Comparison of ENCODE assay signal across 26 cellular contexts in the genomic region with DNA sequence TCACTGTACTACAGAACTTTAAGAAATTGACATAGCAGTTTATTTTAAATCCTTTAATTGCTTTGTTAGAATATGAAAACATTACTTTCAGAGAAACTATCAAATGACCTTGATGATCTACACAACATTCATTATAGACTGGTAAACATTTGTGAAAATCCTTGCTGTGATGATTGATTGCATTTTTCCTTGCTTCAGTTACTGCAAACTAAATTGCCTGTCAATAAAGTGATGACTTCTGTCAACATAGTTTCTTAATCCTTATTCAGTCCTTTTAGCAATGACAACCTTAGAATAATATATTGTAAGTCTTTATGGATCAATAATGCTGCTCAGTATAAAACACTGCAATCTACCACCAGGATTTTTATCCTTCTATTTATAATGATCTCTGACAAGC.
DNase-seq lines count a peak whose midpoint lies in the region; FAIRE-seq and TF ChIP-seq lines count a peak whose summit lies in the region.
"Had no signal": no experiment of that assay in that cellular context is flagged by ENCODE, and none has a peak within 500 bp of the region (broad histone marks: within the 10 kb centered on the region; RNA-seq: fewer than 3 reads in every experiment).

No MANE protein-coding gene starts in this region.

- H2AFZ ChIP-seq in SK-N-SH (ENCODE audit: low read depth): no peak overlapping the region

- no peak for TF ChIP-seq EP300 in SK-N-SH (IDR thresholded peaks at IDR 0.05; ENCODE audit: borderline replicate concordance in 1 of 2, low read depth in 1 of 2, low read length in 1 of 2)

- no peaks in the 10 kb centered on the region for H4K20me1 ChIP-seq in SK-N-SH (ENCODE audit: insufficient read depth)

- no peaks in the 10 kb centered on the region; a peak in 1 of 4 replicates for H3K4me1 ChIP-seq in SK-N-SH (ENCODE audit: control insufficient read depth in 1 of 2, insufficient read depth in 2 of 2, low read depth in 1 of 2, low read length in 1 of 2)
- H3K4me1 ChIP-seq: A549, BE2C, BLaER1 had no signal

- no peaks in the 10 kb centered on the region for H3K9me3 ChIP-seq in SK-N-SH
- H3K9me3 ChIP-seq: A549, BE2C, BLaER1 had no signal

- H3K9me2 ChIP-seq in SK-N-SH: no peaks in the 10 kb centered on the region

- peaks cover under 1% of the 10 kb centered on the region for H3K9me3 Mint-ChIP-seq in neural crest cell
- H3K9me3 Mint-ChIP-seq: CD4-positive, alpha-beta memory T cell had no signal

- in situ Hi-C loops in ACHN (cut with HindIII; ENCODE audit: low pct_ligation_motif_present, low pct_unique_long_range_greater_than_20kb, low sequenced_read_pairs): no loop called here

- H3K9ac ChIP-seq in SK-N-SH: no peak overlapping the region
- H3K9ac ChIP-seq: BLaER1 had no signal

- no peak overlapping the region for H3K27ac ChIP-seq in SK-N-SH (ENCODE audit: low read depth in 2 of 2, low read length in 1 of 2)
- H3K27ac ChIP-seq: A549, BLaER1 had no signal

- H3K79me2 ChIP-seq in SK-N-SH (ENCODE audit: insufficient read depth): peaks cover 4% of the 10 kb centered on the region

- no peaks in the 10 kb centered on the region for H3K36me3 ChIP-seq in SK-N-SH (replicated peaks in 1 of 2; ENCODE audit: control insufficient read depth in 1 of 2, insufficient read depth in 2 of 2, low read length in 1 of 2)
- H3K36me3 ChIP-seq: BE2C, BLaER1 had no signal

- no peak overlapping the region for H3K4me2 ChIP-seq in SK-N-SH
- H3K4me2 ChIP-seq: A549, BLaER1 had no signal

- no peaks in the 10 kb centered on the region for H3K27me3 Mint-ChIP-seq in neural crest cell (ENCODE audit: low read depth)
- H3K27me3 Mint-ChIP-seq: CD4-positive, alpha-beta memory T cell; CD4-positive, CD25-positive, alpha-beta regulatory T cell; CD8-positive, alpha-beta memory T cell had no signal

- no peak for TF ChIP-seq RAD21 in SK-N-SH (IDR thresholded peaks at IDR 0.05; ENCODE audit: low read length)

- peak overlapping the region; percentile 57 for H3K27ac Mint-ChIP-seq in neural crest cell (ENCODE audit: unreplicated experiment)
- H3K27ac Mint-ChIP-seq: CD14-positive monocyte; CD4-positive, CD25-positive, alpha-beta regulatory T cell had no signal

- H3K36me3 Mint-ChIP-seq in neural crest cell (ENCODE audit: low read depth): no peaks in the 10 kb centered on the region

- FAIRE-seq in A204.1 (lab: Jason Lieb, UNC): peak; percentile 34
- FAIRE-seq in islet of Langerhans (lab: Jason Lieb, UNC): peak; percentile 72
- FAIRE-seq: A549, GM12892, GM19239 had no signal

- CTCF ChIA-PET in HEK293T (lab: Yijun Ruan, JAX) (interaction anchor here (1.1 kb wide), 1 partner anchor 16 kb away, joined by 5 read pairs; no protein-coding TSS in a partner anchor), SK-N-SH (lab: Yijun Ruan, JAX) (no interaction called here)

- no peak overlapping the region for H3K4me3 ChIP-seq in SK-N-SH (ENCODE audit: low read depth in 2 of 2, low read length in 1 of 2)
- H3K4me3 ChIP-seq: A549, BLaER1, GM12878 had no signal

- no peaks in the 10 kb centered on the region for H3F3A ChIP-seq in SK-N-SH (replicated peaks; ENCODE audit: insufficient read depth)

- H3K27me3 ChIP-seq in SK-N-SH (ENCODE audit: insufficient read depth): no peaks in the 10 kb centered on the region
- H3K27me3 ChIP-seq: BE2C, BLaER1 had no signal

- no peaks in the 10 kb centered on the region for H3K4me1 Mint-ChIP-seq in neural crest cell
- H3K4me1 Mint-ChIP-seq: CD14-positive monocyte had no signal

- TF ChIP-seq CTCF in neural crest cell (conservative IDR thresholded peaks at IDR 0.05) (no peak), SK-N-SH (IDR thresholded peaks at IDR 0.05) (no peak)

- no peak overlapping the region for H3K4me3 Mint-ChIP-seq in neural crest cell
- H3K4me3 Mint-ChIP-seq: CD14-positive monocyte; CD4-positive, alpha-beta memory T cell; CD4-positive, CD25-positive, alpha-beta regulatory T cell; CD8-positive, alpha-beta memory T cell had no signal

- POLR2A ChIA-PET in HEK293T (lab: Yijun Ruan, JAX) (no interaction called here), SK-N-SH (lab: Yijun Ruan, JAX) (no interaction called here)

- DNase-seq in HEK293T (ENCODE audit: extremely low spot score) (no peak), neural crest cell (ENCODE audit: low read depth, low spot score) (no peak), activated T-cell treated with anti-CD3 and anti-CD28 coated beads for 4 hours (no peak), SK-N-SH (no peak), ACHN (no peak)
- DNase-seq: 8988T; BE2C; C1 segment of cervical spinal cord; CD4-positive, alpha-beta memory T cell; CD4-positive, CD25-positive, alpha-beta regulatory T cell; CD8-positive, alpha-beta memory T cell; COR-L47; DMS 273 treated with DMSO at 0.1 percent for 48 hours; DMS153; DMS53; DND-41; EL; GDM1 had no signal

TF ChIP-seq in HEK293T, 16 proteins besides CTCF, POLR2A, EP300 and RAD21:
- no peak for TF ChIP-seq ZNF384 (IDR thresholded peaks at IDR 0.05)
- TF ChIP-seq ARNT (IDR thresholded peaks at IDR 0.05): no peak
- TF ChIP-seq, protein P1, sequence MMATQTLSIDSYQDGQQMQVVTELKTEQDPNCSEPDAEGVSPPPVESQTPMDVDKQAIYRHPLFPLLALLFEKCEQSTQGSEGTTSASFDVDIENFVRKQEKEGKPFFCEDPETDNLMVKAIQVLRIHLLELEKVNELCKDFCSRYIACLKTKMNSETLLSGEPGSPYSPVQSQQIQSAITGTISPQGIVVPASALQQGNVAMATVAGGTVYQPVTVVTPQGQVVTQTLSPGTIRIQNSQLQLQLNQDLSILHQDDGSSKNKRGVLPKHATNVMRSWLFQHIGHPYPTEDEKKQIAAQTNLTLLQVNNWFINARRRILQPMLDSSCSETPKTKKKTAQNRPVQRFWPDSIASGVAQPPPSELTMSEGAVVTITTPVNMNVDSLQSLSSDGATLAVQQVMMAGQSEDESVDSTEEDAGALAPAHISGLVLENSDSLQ (IDR thresholded peaks at IDR 0.05): peak; percentile 77
- no peak for TF ChIP-seq BHLHE40 (IDR thresholded peaks at IDR 0.05; ENCODE audit: borderline replicate concordance)
TF ChIP-seq in HEK293T: peak in this region for 1.

TF ChIP-seq in SK-N-SH, 30 proteins besides CTCF, POLR2A, EP300 and RAD21:
- TF ChIP-seq POLR2AphosphoS5 (IDR thresholded peaks at IDR 0.05; ENCODE audit: low read depth, low read length): no peak
- no peak for TF ChIP-seq SIN3A (IDR thresholded peaks at IDR 0.05; ENCODE audit: borderline replicate concordance, low read depth, low read length)
- no peak for TF ChIP-seq CHD2 (IDR thresholded peaks at IDR 0.05; ENCODE audit: low read length, partially characterized antibody)
- no peak for TF ChIP-seq MEF2A (IDR thresholded peaks at IDR 0.05; ENCODE audit: borderline replicate concordance, low read depth)
- TF ChIP-seq NRF1 (IDR thresholded peaks at IDR 0.05; ENCODE audit: low read depth, low read length): no peak
- TF ChIP-seq, protein P2, sequence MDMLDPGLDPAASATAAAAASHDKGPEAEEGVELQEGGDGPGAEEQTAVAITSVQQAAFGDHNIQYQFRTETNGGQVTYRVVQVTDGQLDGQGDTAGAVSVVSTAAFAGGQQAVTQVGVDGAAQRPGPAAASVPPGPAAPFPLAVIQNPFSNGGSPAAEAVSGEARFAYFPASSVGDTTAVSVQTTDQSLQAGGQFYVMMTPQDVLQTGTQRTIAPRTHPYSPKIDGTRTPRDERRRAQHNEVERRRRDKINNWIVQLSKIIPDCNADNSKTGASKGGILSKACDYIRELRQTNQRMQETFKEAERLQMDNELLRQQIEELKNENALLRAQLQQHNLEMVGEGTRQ (IDR thresholded peaks at IDR 0.05; ENCODE audit: borderline replicate concordance, low read depth, low read length): no peak
